In genomic region chr2:210171309-210172218, GRCh38 we compare ENCODE assay signal across 7 cellular contexts.
DNase-seq lines count a peak whose midpoint lies in the region; ATAC-seq and FAIRE-seq lines count a peak whose summit lies in the region.

Gene KANSL1L (minus strand): TSS chr2:210171409. CDS start chr2:210154582, 16,827 bp downstream.

- ATAC-seq in HG02981 (IDR thresholded peaks at IDR 0.05; ENCODE audit: unreplicated experiment), result peak; percentile 61

- peak; percentile 92 for FAIRE-seq in GM18507 (lab: Jason Lieb, UNC)

- DNase-seq in GM18507 (ENCODE audit: extremely low spot score, insufficient read length, low read depth) (peak; percentile 83), NCI-H2029 (lab: John Stamatoyannopoulos, UW) (peak; percentile 95), T-helper 9 cell (peak; percentile 96), astrocyte of the hippocampus (ENCODE audit: low read depth, low spot score) (peak; percentile 99), hippocampal formation (lab: John Stamatoyannopoulos, UW) (peak; percentile 97 to 98), retina (peak; percentile 94)

Comparison
In these comparisons a context has a peak if more than half of its experiments do, and no peak if none do; other contexts are left out.
1. Peak in every context shown above with its lines: DNase-seq and ATAC-seq.